Comparison of ENCODE assay signal across 23 cellular contexts in genomic region chr1:65048325-65048724, GRCh38.
DNase-seq lines count a peak whose midpoint lies in the region; ATAC-seq and TF ChIP-seq lines count a peak whose summit lies in the region.
"Had no signal": no experiment of that assay in that cellular context is flagged by ENCODE, and none has a peak within 500 bp of the region (broad histone marks: within the 10 kb centered on the region; RNA-seq: fewer than 3 reads in every experiment).

No MANE protein-coding gene starts in this region.

- TF ChIP-seq CTCF in A673 (conservative IDR thresholded peaks at IDR 0.05; ENCODE audit: low read depth, low read length) = no peak

- peak overlapping the region; percentile 7 for H3K27ac ChIP-seq in A673 (ENCODE audit: low read depth, low read length, poor library complexity, severe bottlenecking)
- no peak overlapping the region for H3K27ac ChIP-seq in naive thymus-derived CD4-positive, alpha-beta T cell (ENCODE audit: low read depth, low read length)
- H3K27ac ChIP-seq: 22Rv1, PC-9, RWPE1 had no signal

- H3K4me1 ChIP-seq in A673 (ENCODE audit: insufficient read depth, low read length, poor library complexity, severe bottlenecking) = peaks cover 24% of the 10 kb centered on the region
- peaks cover 15% of the 10 kb centered on the region for H3K4me1 ChIP-seq in adipocyte (ENCODE audit: control insufficient read depth, insufficient read depth, low read length)
- peaks cover 22 to 36% of the 10 kb centered on the region in 2 donors for H3K4me1 ChIP-seq in naive thymus-derived CD4-positive, alpha-beta T cell (ENCODE audit: control insufficient read depth in 2 of 2, insufficient read depth in 2 of 2, low read length in 2 of 2)
- H3K4me1 ChIP-seq: HAP-1 had no signal

- H3K36me3 ChIP-seq in A673 (ENCODE audit: insufficient read depth, low read length, poor library complexity, severe bottlenecking) = no peaks in the 10 kb centered on the region
- peaks cover 3% of the 10 kb centered on the region for H3K36me3 ChIP-seq in adipocyte (ENCODE audit: control insufficient read depth, insufficient read depth, low read length, severe bottlenecking)
- H3K36me3 ChIP-seq in naive thymus-derived CD4-positive, alpha-beta T cell (ENCODE audit: control insufficient read depth in 2 of 3, insufficient read depth in 3 of 3, low read length in 3 of 3) = no peaks in the 10 kb centered on the region
- H3K36me3 ChIP-seq: HAP-1 had no signal

- peaks cover 31 to 77% (median 67%) of the 10 kb centered on the region in 7 donors for H3K4me1 Mint-ChIP-seq in naive thymus-derived CD4-positive, alpha-beta T cell

- H3K27me3 Mint-ChIP-seq in naive thymus-derived CD4-positive, alpha-beta T cell = no peaks in the 10 kb centered on the region
- H3K27me3 Mint-ChIP-seq: IgD-negative memory B cell had no signal

- peaks cover 0 to 1% (median 0%) of the 10 kb centered on the region in 11 donors for H3K9me3 Mint-ChIP-seq in naive thymus-derived CD4-positive, alpha-beta T cell
- H3K9me3 Mint-ChIP-seq: CD8-positive, alpha-beta T cell had no signal

- peak overlapping the region in 2 of 10 donors; percentile 12 to 14 for H3K4me3 Mint-ChIP-seq in naive thymus-derived CD4-positive, alpha-beta T cell
- H3K4me3 Mint-ChIP-seq: CD8-positive, alpha-beta T cell; IgD-negative memory B cell had no signal

- POLR2A ChIA-PET in A673 (lab: Charles Lee; ENCODE audit: low non-redundant PET) = no interaction called here
- POLR2A ChIA-PET in naive thymus-derived CD4-positive, alpha-beta T cell (lab: Charles Lee) = interaction anchor here (0.6 to 7.3 kb wide), 4 partner anchors 16 to 82 kb away, joined by 4 to 57 read pairs (median 4); partner anchors contain the start of gene JAK1

- no peak for ATAC-seq in naive thymus-derived CD4-positive, alpha-beta T cell
- ATAC-seq in HG03460 (IDR thresholded peaks at IDR 0.05; ENCODE audit: unreplicated experiment) (no peak), GM18873 (IDR thresholded peaks at IDR 0.05; ENCODE audit: low FRiP score, unreplicated experiment) (no peak), GM19395 (IDR thresholded peaks at IDR 0.05; ENCODE audit: unreplicated experiment) (no peak)
- ATAC-seq: CD8-positive, alpha-beta T cell had no signal

- DNase-seq in A673 (ENCODE audit: low spot score) (no peak), adipocyte (ENCODE audit: low read depth) (peak; percentile 29), fibroblast of peridontal ligament (ENCODE audit: extremely low read depth) (peak; percentile 56), kidney glomerular epithelial cell (lab: John Stamatoyannopoulos, UW) (no peak)
- no peak for DNase-seq in naive thymus-derived CD4-positive, alpha-beta T cell
- DNase-seq: Calu3; CD8-positive, alpha-beta T cell; DMS53; EL; Karpas-422; NCI-H1436; NCI-H1930; NCI-H345; NCI-H524 treated with DMSO at 0.1 percent for 48 hours; PC-9; SIG-M5 had no signal

- CTCF ChIA-PET in A673 (lab: Charles Lee) = no interaction called here
- CTCF ChIA-PET in naive thymus-derived CD4-positive, alpha-beta T cell (lab: Charles Lee) = no interaction called here

- intact Hi-C loops in A673 (cut with micrococcal nuclease; ENCODE audit: unreplicated experiment) = no loop called here
- intact Hi-C loops in naive thymus-derived CD4-positive, alpha-beta T cell (cut with micrococcal nuclease) = loop anchor here in 1 of 2 donors (5.0 kb wide), 1 partner anchor 41 kb away; no protein-coding TSS in a partner anchor

- BruUV-seq in A673 (replicated peaks; lab: Mats Ljungman, UMichigan) = no TSS peak

- H3K27me3 ChIP-seq in A673 (replicated peaks; ENCODE audit: insufficient read depth, low read depth, low read length, poor library complexity) (no peaks in the 10 kb centered on the region), adipocyte (replicated peaks; ENCODE audit: control insufficient read depth, insufficient read depth, low read length) (no peaks in the 10 kb centered on the region)
- H3K27me3 ChIP-seq in naive thymus-derived CD4-positive, alpha-beta T cell (ENCODE audit: control insufficient read depth in 2 of 2, insufficient read depth in 2 of 2, low read length in 2 of 2) = no peaks in the 10 kb centered on the region

- H3K27ac Mint-ChIP-seq in naive thymus-derived CD4-positive, alpha-beta T cell = peak overlapping the region in 6 of 9 donors; percentile 27 to 91 (median 63)
- H3K27ac Mint-ChIP-seq: CD8-positive, alpha-beta T cell had no signal

- H3K4me3 ChIP-seq in A673 (ENCODE audit: low read depth, low read length, poor library complexity, severe bottlenecking) = no peak overlapping the region
- H3K4me3 ChIP-seq in adipocyte (ENCODE audit: low read length) = peak overlapping the region; percentile 14
- H3K4me3 ChIP-seq in naive thymus-derived CD4-positive, alpha-beta T cell (ENCODE audit: low read length) = no peak overlapping the region
- H3K4me3 ChIP-seq: HAP-1, PC-9 had no signal

- H3K36me3 Mint-ChIP-seq in naive thymus-derived CD4-positive, alpha-beta T cell = peaks cover 0 to 5% (median 2%) of the 10 kb centered on the region in 5 donors

- H3K9ac ChIP-seq in adipocyte (ENCODE audit: low read length) = no peak overlapping the region

- H3K9me3 ChIP-seq in A673 (ENCODE audit: low read depth, low read length, poor library complexity, severe bottlenecking) = no peaks in the 10 kb centered on the region
- H3K9me3 ChIP-seq in adipocyte (ENCODE audit: control insufficient read depth, low read length) = no peaks in the 10 kb centered on the region
- no peaks in the 10 kb centered on the region for H3K9me3 ChIP-seq in naive thymus-derived CD4-positive, alpha-beta T cell (ENCODE audit: control insufficient read depth in 2 of 3, low read length in 3 of 3)
- H3K9me3 ChIP-seq: HAP-1 had no signal

Comparison
In these comparisons a context has a peak if more than half of its experiments do, and no peak if none do; other contexts are left out.
1. DNase-seq: peak in adipocyte (single experiment) and fibroblast of peridontal ligament (single experiment); none in A673 (single experiment), naive thymus-derived CD4-positive, alpha-beta T cell (0 of 9) and kidney glomerular epithelial cell (single experiment).